In genomic region chr7:102432476-102433318, GRCh38 we compare ENCODE assay signal across 8 cellular contexts. TPM values are rescaled to one million over a fixed set of nuclear protein-coding genes. Genes with fewer than 3 reads are reported as not detected.
DNase-seq lines count a peak whose midpoint lies in the region; ATAC-seq and TF ChIP-seq lines count a peak whose summit lies in the region.

No MANE protein-coding gene starts in this region.

- H3K27ac Mint-ChIP-seq in T-helper 17 cell, result peak overlapping the region; percentile 100

- peak overlapping the region; percentile 87 for H3K4me2 ChIP-seq in parathyroid adenoma (ENCODE audit: low read length)

- H3K4me3 ChIP-seq in fibroblast of the aortic adventitia (ENCODE audit: low read depth, low read length), result peak overlapping the region; percentile 76
- peak overlapping the region; percentile 61 for H3K4me3 ChIP-seq in parathyroid adenoma (ENCODE audit: low read depth, low read length)

- H3K36me3 Mint-ChIP-seq in T-helper 17 cell (ENCODE audit: low read depth), result no peaks in the 10 kb centered on the region

- H3K79me2 ChIP-seq in parathyroid adenoma, result no peaks in the 10 kb centered on the region

- TF ChIP-seq CTCF in fibroblast of the aortic adventitia (IDR thresholded peaks at IDR 0.05; ENCODE audit: insufficient read depth, low read length) (no peak), parathyroid adenoma (IDR thresholded peaks at IDR 0.05) (no peak), GM10248 (IDR thresholded peaks at IDR 0.05; ENCODE audit: control extremely low read depth, extremely low read depth, low read depth, missing control alignments) (no peak)

- H3K36me3 ChIP-seq in parathyroid adenoma (ENCODE audit: control insufficient read depth, insufficient read depth, low read length), result no peaks in the 10 kb centered on the region

- peak overlapping the region; percentile 78 for H2AFZ ChIP-seq in parathyroid adenoma

- H3K27me3 Mint-ChIP-seq in T-helper 17 cell, result no peaks in the 10 kb centered on the region

- POLR2A ChIA-PET in GM10248 (lab: Yijun Ruan, JAX), result interaction anchor here (0.8 kb wide), 1 partner anchor 24 kb away, joined by 5 read pairs; no protein-coding TSS in a partner anchor

- peak overlapping the region; percentile 94 for H3K27ac ChIP-seq in parathyroid adenoma

- H3K9me3 ChIP-seq in T-helper 17 cell (ENCODE audit: control insufficient read depth, low read length, poor library complexity, severe bottlenecking) (no peaks in the 10 kb centered on the region), parathyroid adenoma (ENCODE audit: control insufficient read depth, low read length) (no peaks in the 10 kb centered on the region)

- peaks cover 38% of the 10 kb centered on the region for H3K4me1 Mint-ChIP-seq in T-helper 17 cell

- H3K9ac ChIP-seq in parathyroid adenoma, result no peak overlapping the region

- H3K4me1 ChIP-seq in parathyroid adenoma, result peaks cover 24% of the 10 kb centered on the region

- H3K27me3 ChIP-seq in parathyroid adenoma (ENCODE audit: control insufficient read depth, insufficient read depth, low read length), result no peaks in the 10 kb centered on the region

- DNase-seq in activated CD8-positive, alpha-beta memory T cell treated with anti-CD3 and anti-CD28 coated beads for 24 hours, result peak; percentile 65
- DNase-seq in activated CD8-positive, alpha-beta memory T cell treated with anti-CD3 and anti-CD28 coated beads, Interleukin-2, amount 50 U/mL, for 48 hours, result no peak
- DNase-seq in T-helper 17 cell, result peak in 1 of 3 donors; percentile 12
- no peak for DNase-seq in fibroblast of the aortic adventitia (ENCODE audit: low read depth)
- DNase-seq in GM10248 (ENCODE audit: extremely low spot score), result no peak
- no peak for DNase-seq in SIG-M5 treated with dmso at 0.1 percent for 504 hours (lab: John Stamatoyannopoulos, UW; ENCODE audit: unreplicated experiment)

- peak; percentile 33 for ATAC-seq in HG02981 (IDR thresholded peaks at IDR 0.05; ENCODE audit: unreplicated experiment)
- peak; percentile 40 for ATAC-seq in T-helper 17 cell

- CTCF ChIA-PET in GM10248 (lab: Yijun Ruan, JAX), result interaction anchor here (0.6 to 1.6 kb wide), 8 partner anchors 9 to 41 kb away, joined by 3 to 5 read pairs (median 3); no protein-coding TSS in a partner anchor

- H3K4me3 Mint-ChIP-seq in T-helper 17 cell, result peak overlapping the region; percentile 93

RNA-seq across cellular contexts. Expression of gene ORAI2, which starts 0.7 kb away (rescaled TPM):
- 10 to 100 TPM; 33.9 to 50.5 TPM for total RNA-seq in T-helper 17 cell
- total RNA-seq in fibroblast of the aortic adventitia (ENCODE audit: low replicate concordance), result 31.8 and 44.1 TPM in 2 replicates

RNA-seq across cellular contexts. Expression of gene ALKBH4, which starts 32.0 kb away (rescaled TPM):
- total RNA-seq in T-helper 17 cell (1 to 10 TPM; 4.4 to 5.5 TPM), fibroblast of the aortic adventitia (ENCODE audit: low replicate concordance) (8.0 and 15.9 TPM in 2 replicates)

RNA-seq across cellular contexts. Expression of gene LRWD1, which starts 32.1 kb away (rescaled TPM):
- total RNA-seq in T-helper 17 cell, result 10 to 100 TPM; 13.5 to 15.2 TPM
- 18.6 and 35.7 TPM in 2 replicates for total RNA-seq in fibroblast of the aortic adventitia (ENCODE audit: low replicate concordance)

RNA-seq across cellular contexts. Expression of gene PRKRIP1, which starts 36.5 kb away (rescaled TPM):
- total RNA-seq in T-helper 17 cell (10 to 100 TPM; 38.0 to 44.0 TPM), fibroblast of the aortic adventitia (ENCODE audit: low replicate concordance) (12.4 and 49.6 TPM in 2 replicates)

RNA-seq across cellular contexts. Expression of gene POLR2J, which starts 46.0 kb away (rescaled TPM):
- 10 to 100 TPM; 35.6 to 37.9 TPM for total RNA-seq in T-helper 17 cell
- total RNA-seq in fibroblast of the aortic adventitia (ENCODE audit: low replicate concordance), result 13.0 and 34.0 TPM in 2 replicates
